ENCODE assay signal across 12 cellular contexts in the genomic region with DNA sequence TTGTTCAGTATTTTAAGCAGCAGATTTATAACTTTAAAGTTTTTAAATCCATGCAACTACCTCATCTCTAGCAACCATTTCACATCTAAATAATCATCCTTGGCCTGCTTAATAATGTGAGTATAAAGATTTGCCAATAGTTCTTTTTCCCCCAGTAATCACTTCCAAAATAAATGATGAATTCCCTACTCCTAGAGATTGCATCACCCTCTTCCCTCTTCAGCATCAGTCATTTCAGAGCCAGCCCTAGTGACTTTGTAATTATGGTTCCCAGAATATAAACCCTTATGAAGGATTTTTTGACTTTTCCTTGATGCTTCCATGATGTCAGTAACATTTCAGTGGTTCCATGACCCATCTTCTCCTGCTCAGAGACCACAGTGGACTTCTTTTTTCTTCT. TPM values are rescaled to one million over a fixed set of nuclear protein-coding genes. Genes with fewer than 3 reads are reported as not detected.
DNase-seq lines count a peak whose midpoint lies in the region; ATAC-seq and TF ChIP-seq lines count a peak whose summit lies in the region.
"Had no signal": no experiment of that assay in that cellular context is flagged by ENCODE, and none has a peak within 500 bp of the region (broad histone marks: within the 10 kb centered on the region; RNA-seq: fewer than 3 reads in every experiment).

No MANE protein-coding gene starts in this region.

- H3K4me3 ChIP-seq in esophagus squamous epithelium (no peak overlapping the region), muscle layer of duodenum (ENCODE audit: low read depth in 1 of 2, low read length in 2 of 2) (no peak overlapping the region), tibial nerve (no peak overlapping the region)

- intact Hi-C loops in esophagus squamous epithelium (cut with DNase I): no loop called here

- no peak for DNase-seq in activated T-cell treated with anti-CD3 and anti-CD28 coated beads, Interleukin-2, amount 50 U/mL, for 24 hours
- DNase-seq in activated T-cell treated with anti-CD3 and anti-CD28 coated beads, Interleukin-2, amount 50 U/mL, for 4 hours: no peak
- DNase-seq in esophagus squamous epithelium (lab: John Stamatoyannopoulos, UW) (no peak), tibial nerve (ENCODE audit: low spot score in 2 of 2) (peak in 1 of 2 donors; percentile 19), NCI-H1048 (lab: John Stamatoyannopoulos, UW) (no peak), SIG-M5 treated with dmso at 0.1 percent for 504 hours (lab: John Stamatoyannopoulos, UW; ENCODE audit: unreplicated experiment) (no peak), NCI-H1105 treated with DMSO at 0.1 percent for 48 hours (lab: John Stamatoyannopoulos, UW) (no peak)
- DNase-seq: activated naive CD4-positive, alpha-beta T cell treated with anti-CD3 and anti-CD28 coated beads, Interleukin-2, amount 10 ng/mL, durations not matched to agents 7 days and 5 days; posterior cingulate gyrus; T-helper 17 cell had no signal

- H3K9me3 ChIP-seq in esophagus squamous epithelium (no peaks in the 10 kb centered on the region), muscle layer of duodenum (ENCODE audit: control insufficient read depth in 1 of 2, low read length in 2 of 2) (peaks cover 4 to 6% of the 10 kb centered on the region in 2 donors), tibial nerve (peaks cover 0 to 11% (median 2%) of the 10 kb centered on the region in 4 donors)

- H3K9me3 Mint-ChIP-seq in activated T-cell treated with anti-CD3 and anti-CD28 coated beads, Interleukin-2, amount 50 U/mL, for 24 hours: peaks cover 16% of the 10 kb centered on the region
- H3K9me3 Mint-ChIP-seq in activated T-cell treated with anti-CD3 and anti-CD28 coated beads, Interleukin-2, amount 50 U/mL, for 4 hours: peaks cover 10% of the 10 kb centered on the region

- H3K27me3 ChIP-seq in esophagus squamous epithelium (no peaks in the 10 kb centered on the region), muscle layer of duodenum (ENCODE audit: low read depth, low read length) (no peaks in the 10 kb centered on the region), tibial nerve (no peaks in the 10 kb centered on the region)

- peak in 1 of 2 donors; percentile 62 for TF ChIP-seq EP300 in tibial nerve (IDR thresholded peaks at IDR 0.05)

- peak overlapping the region; percentile 16 for H3K27ac Mint-ChIP-seq in activated T-cell treated with anti-CD3 and anti-CD28 coated beads, Interleukin-2, amount 50 U/mL, for 24 hours
- H3K27ac Mint-ChIP-seq: T-helper 17 cell had no signal

- TF ChIP-seq POLR2A in esophagus squamous epithelium (IDR thresholded peaks at IDR 0.05) (no peak), tibial nerve (IDR thresholded peaks at IDR 0.05) (no peak)

- H3K4me1 ChIP-seq in esophagus squamous epithelium: peaks cover 0 to 10% (median 0%) of the 10 kb centered on the region in 3 donors
- H3K4me1 ChIP-seq in muscle layer of duodenum (ENCODE audit: control insufficient read depth in 1 of 2, insufficient read depth in 2 of 2, low read length in 2 of 2): peaks cover 0 to 20% of the 10 kb centered on the region in 2 donors
- peaks cover 0 to 6% (median 0%) of the 10 kb centered on the region in 4 donors for H3K4me1 ChIP-seq in tibial nerve

- no peak overlapping the region for H3K4me3 Mint-ChIP-seq in activated T-cell treated with anti-CD3 and anti-CD28 coated beads, Interleukin-2, amount 50 U/mL, for 24 hours
- H3K4me3 Mint-ChIP-seq in activated T-cell treated with anti-CD3 and anti-CD28 coated beads, Interleukin-2, amount 50 U/mL, for 4 hours: no peak overlapping the region
- H3K4me3 Mint-ChIP-seq: activated naive CD4-positive, alpha-beta T cell treated with anti-CD3 and anti-CD28 coated beads, Interleukin-2, amount 10 ng/mL, durations not matched to agents 7 days and 5 days; T-helper 17 cell had no signal

- peaks cover 4% of the 10 kb centered on the region for H3K4me1 Mint-ChIP-seq in activated T-cell treated with anti-CD3 and anti-CD28 coated beads, Interleukin-2, amount 50 U/mL, for 24 hours (ENCODE audit: low read depth)
- peaks cover 2% of the 10 kb centered on the region for H3K4me1 Mint-ChIP-seq in activated T-cell treated with anti-CD3 and anti-CD28 coated beads, Interleukin-2, amount 50 U/mL, for 4 hours (ENCODE audit: low read depth)

- peaks cover 87% of the 10 kb centered on the region for H3K36me3 Mint-ChIP-seq in activated T-cell treated with anti-CD3 and anti-CD28 coated beads, Interleukin-2, amount 50 U/mL, for 24 hours (ENCODE audit: low read depth)
- H3K36me3 Mint-ChIP-seq in activated T-cell treated with anti-CD3 and anti-CD28 coated beads, Interleukin-2, amount 50 U/mL, for 4 hours (ENCODE audit: insufficient read depth): peaks cover 48% of the 10 kb centered on the region

- H3K27ac ChIP-seq in esophagus squamous epithelium (peak overlapping the region in 3 of 4 donors; percentile 61 to 82 (median 69)), muscle layer of duodenum (ENCODE audit: low read length) (peak overlapping the region; percentile 45), tibial nerve (peak overlapping the region; percentile 15 to 77 (median 52))
- H3K27ac ChIP-seq: RWPE1 had no signal

- H3K36me3 ChIP-seq in esophagus squamous epithelium: peaks cover 0 to 4% (median 0%) of the 10 kb centered on the region in 3 donors
- H3K36me3 ChIP-seq in muscle layer of duodenum (ENCODE audit: control insufficient read depth in 1 of 2, insufficient read depth in 2 of 2, low read length in 2 of 2): no peaks in the 10 kb centered on the region
- peaks cover 0 to 60% (median 0%) of the 10 kb centered on the region in 3 donors for H3K36me3 ChIP-seq in tibial nerve

- no peaks in the 10 kb centered on the region for H3K27me3 Mint-ChIP-seq in activated T-cell treated with anti-CD3 and anti-CD28 coated beads, Interleukin-2, amount 50 U/mL, for 24 hours
- H3K27me3 Mint-ChIP-seq in activated T-cell treated with anti-CD3 and anti-CD28 coated beads, Interleukin-2, amount 50 U/mL, for 4 hours (ENCODE audit: low read depth): no peaks in the 10 kb centered on the region
- H3K27me3 Mint-ChIP-seq: activated naive CD4-positive, alpha-beta T cell treated with anti-CD3 and anti-CD28 coated beads, Interleukin-2, amount 10 ng/mL, durations not matched to agents 7 days and 5 days; T-helper 17 cell had no signal

- TF ChIP-seq CTCF in esophagus squamous epithelium (IDR thresholded peaks at IDR 0.05): no peak
- no peak for TF ChIP-seq CTCF in tibial nerve (IDR thresholded peaks at IDR 0.05)

- ATAC-seq in activated T-cell treated with anti-CD3 and anti-CD28 coated beads, Interleukin-2, amount 50 U/mL, for 4 hours: no peak
- ATAC-seq: T-helper 17 cell had no signal

RNA-seq across cellular contexts. Expression of gene FILIP1L, which starts 36.3 kb away (rescaled TPM):
- total RNA-seq in activated T-cell treated with anti-CD3 and anti-CD28 coated beads, Interleukin-2, amount 50 U/mL, for 4 hours: under 1 TPM in 2 of 3 donors, not detected in 1; 0.08 to 0.28 TPM
- total RNA-seq in esophagus squamous epithelium: 10 to 100 TPM in 2 of 4 donors, 1 to 10 TPM in 2; 2.5 to 23.5 (median 10.7) TPM
- total RNA-seq in tibial nerve: 10 to 100 TPM; 26.7 to 46.3 (median 30.8) TPM
